ENCODE assay signal across 18 cellular contexts in the genomic region with DNA sequence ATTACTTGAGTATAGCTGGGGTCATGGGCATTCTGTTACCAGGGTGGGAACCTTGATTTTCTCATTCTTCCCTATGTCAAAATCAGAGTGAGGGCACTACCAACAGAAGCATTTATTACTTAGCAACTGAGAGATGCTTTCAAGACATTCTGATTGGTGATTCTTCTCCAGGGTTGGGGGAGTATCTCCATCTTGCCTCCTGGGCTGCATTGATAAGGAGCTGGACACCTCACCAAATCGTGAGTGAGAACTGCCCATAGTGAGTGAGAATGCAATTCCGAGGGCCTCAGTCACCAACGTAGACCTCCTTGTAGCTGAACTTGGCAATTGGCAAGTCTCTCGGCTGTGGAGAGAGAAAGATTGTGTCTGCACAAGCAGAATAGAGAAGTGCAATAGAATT.
"Had no signal": no experiment of that assay in that cellular context is flagged by ENCODE, and none has a peak within 500 bp of the region (broad histone marks: within the 10 kb centered on the region; RNA-seq: fewer than 3 reads in every experiment).

No MANE protein-coding gene starts in this region.

- H3K27ac Mint-ChIP-seq: naive thymus-derived CD4-positive, alpha-beta T cell; stimulated activated effector memory CD8-positive, alpha-beta T cell treated with anti-CD3 and anti-CD28 coated beads, Interleukin-12 subunit alpha, Interleukin-12 subunit beta, amount 100 ng/mL, for 72 hours had no signal

- H3K36me3 Mint-ChIP-seq: naive thymus-derived CD4-positive, alpha-beta T cell; stimulated activated effector memory CD8-positive, alpha-beta T cell treated with anti-CD3 and anti-CD28 coated beads, Interleukin-12 subunit alpha, Interleukin-12 subunit beta, amount 100 ng/mL, for 72 hours had no signal

- H3K36me3 ChIP-seq: gastrocnemius medialis, heart right ventricle, neutrophil, right lobe of liver, tibial artery, upper lobe of right lung, vagina had no signal

- H3K4me3 ChIP-seq: dorsolateral prefrontal cortex, gastrocnemius medialis, heart right ventricle, psoas muscle, right lobe of liver, tibial artery, upper lobe of right lung, vagina had no signal

- H3K9me3 ChIP-seq: gastrocnemius medialis, heart right ventricle, neutrophil, psoas muscle, right lobe of liver, tibial artery, upper lobe of right lung, vagina had no signal

- DNase-seq: dorsolateral prefrontal cortex; effector CD8-positive, alpha-beta T cell; gastrocnemius medialis; heart right ventricle; hypothalamus; kidney glomerular epithelial cell; naive thymus-derived CD4-positive, alpha-beta T cell; psoas muscle; retina; right lobe of liver; stimulated activated CD4-positive, alpha-beta T cell treated with anti-CD3 and anti-CD28 coated beads, Interleukin-4, amount 100 ng/mL, for 1 hour; stimulated activated CD8-positive, alpha-beta memory T cell treated with anti-CD3 and anti-CD28 coated beads, Interleukin-4, amount 100 ng/mL, for 48 hours; stimulated activated naive CD8-positive, alpha-beta T cell treated with anti-CD3 and anti-CD28 coated beads, Interleukin-15, Interleukin-2, amounts not matched to agents 100 U/mL and 50 U/mL, for 24 hours; tibial artery; upper lobe of right lung had no signal

- ATAC-seq: gastrocnemius medialis; heart right ventricle; naive thymus-derived CD4-positive, alpha-beta T cell; psoas muscle; right lobe of liver; stimulated activated naive CD8-positive, alpha-beta T cell treated with anti-CD3 and anti-CD28 coated beads, Interleukin-15, Interleukin-2, amounts not matched to agents 100 U/mL and 50 U/mL, for 24 hours had no signal

- H3K4me3 Mint-ChIP-seq: naive thymus-derived CD4-positive, alpha-beta T cell; stimulated activated effector memory CD8-positive, alpha-beta T cell treated with anti-CD3 and anti-CD28 coated beads, Interleukin-12 subunit alpha, Interleukin-12 subunit beta, amount 100 ng/mL, for 72 hours had no signal

- H3K9me3 Mint-ChIP-seq: naive thymus-derived CD4-positive, alpha-beta T cell; stimulated activated effector memory CD8-positive, alpha-beta T cell treated with anti-CD3 and anti-CD28 coated beads, Interleukin-12 subunit alpha, Interleukin-12 subunit beta, amount 100 ng/mL, for 72 hours had no signal

- H3K27me3 ChIP-seq: right lobe of liver, upper lobe of right lung, vagina had no signal
